In the genomic region with DNA sequence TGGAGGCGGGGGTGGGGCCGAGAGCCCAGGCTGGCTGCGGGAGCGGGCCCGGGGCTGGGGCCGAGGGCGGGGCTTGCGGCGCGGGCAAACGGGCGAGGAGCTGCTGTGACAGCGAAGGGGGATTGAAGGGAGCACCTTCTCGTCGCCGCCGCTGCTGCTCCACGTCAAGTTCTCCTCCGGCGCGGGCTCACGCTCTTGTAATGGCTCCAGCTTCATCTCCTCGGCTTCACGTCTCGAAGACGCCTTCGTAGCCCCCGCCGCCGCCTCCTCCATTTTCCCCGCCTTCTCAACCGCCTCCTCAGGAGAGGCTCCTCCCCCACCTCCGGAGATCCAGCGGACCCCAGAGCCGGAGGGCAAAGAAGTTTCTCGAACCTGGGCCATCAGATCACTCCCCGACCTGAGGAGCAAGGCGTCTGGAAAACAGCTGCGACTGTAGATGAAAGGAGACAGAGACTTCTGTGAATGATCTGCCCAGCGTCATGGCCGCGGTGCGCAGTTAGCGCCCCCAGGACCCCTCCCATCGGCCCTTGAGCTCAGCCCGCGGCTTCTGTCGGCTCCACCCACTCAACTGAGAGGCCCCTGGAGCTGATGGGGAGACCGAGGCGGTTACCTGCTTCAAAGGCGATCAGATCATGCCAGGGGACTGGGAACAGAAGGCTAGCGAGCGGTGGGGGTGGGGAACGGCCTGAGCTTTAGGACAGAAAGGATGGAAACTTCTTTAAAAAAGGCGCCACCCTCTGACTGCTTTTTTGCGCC, we compare ENCODE assay signal across 8 cellular contexts. TPM values are rescaled to one million over a fixed set of nuclear protein-coding genes. Genes with fewer than 3 reads are reported as not detected.
DNase-seq lines count a peak whose midpoint lies in the region; ATAC-seq and TF ChIP-seq lines count a peak whose summit lies in the region.

No MANE protein-coding gene starts in this region.

- no peaks in the 10 kb centered on the region for H4K20me1 ChIP-seq in osteoblast (ENCODE audit: insufficient read depth, low read length)

- peak overlapping the region; percentile 65 to 86 for H3K4me3 ChIP-seq in Panc1 (ENCODE audit: low read depth in 2 of 2, low read length in 2 of 2)
- peak overlapping the region; percentile 74 for H3K4me3 ChIP-seq in osteoblast (ENCODE audit: insufficient read depth, low read length)
- H3K4me3 ChIP-seq in transverse colon, result peak overlapping the region; percentile 48 to 62 (median 57)

- H3K36me3 ChIP-seq in Panc1 (ENCODE audit: control insufficient read depth, insufficient read depth, low read length), result no peaks in the 10 kb centered on the region
- H3K36me3 ChIP-seq in osteoblast (ENCODE audit: insufficient read depth, low read length), result no peaks in the 10 kb centered on the region
- no peaks in the 10 kb centered on the region for H3K36me3 ChIP-seq in transverse colon

- H3K4me1 ChIP-seq in Panc1 (ENCODE audit: control insufficient read depth, insufficient read depth, low read length), result no peaks in the 10 kb centered on the region
- no peaks in the 10 kb centered on the region for H3K4me1 ChIP-seq in osteoblast (ENCODE audit: insufficient read depth, low read length)
- peaks cover 0 to 4% (median 0%) of the 10 kb centered on the region in 4 donors for H3K4me1 ChIP-seq in transverse colon

- TF ChIP-seq EP300 in transverse colon (IDR thresholded peaks at IDR 0.05; ENCODE audit: low read depth), result no peak

- DNase-seq in AML-193 (lab: John Stamatoyannopoulos, UW) (peak; percentile 25 to 41), Panc1 (ENCODE audit: low read depth, low spot score) (no peak), activated gamma-delta T cell (lab: John Stamatoyannopoulos, UW) (peak; percentile 39), foreskin melanocyte (peak; percentile 19), osteoblast (ENCODE audit: insufficient read length, low spot score, missing footprints) (peak; percentile 86), transverse colon (peak; percentile 60)

- in situ Hi-C loops in Panc1 (cut with HindIII; ENCODE audit: low pct_unique_long_range_greater_than_20kb, low sequenced_read_pairs) (no loop called here), transverse colon (cut with MboI; ENCODE audit: low pct_ligation_motif_present in 1 of 4, low pct_unique_long_range_greater_than_20kb in 1 of 4, low sequenced_read_pairs in 3 of 4) (loop anchor here in 1 of 4 donors (25.0 kb wide), 1 partner anchor 224 kb away; the partner anchor contains the start of gene RRAGB)

- POLR2A ChIA-PET in Panc1 (lab: Charles Lee), result no interaction called here

- TF ChIP-seq POLR2A in GM19099 (IDR thresholded peaks at IDR 0.05; ENCODE audit: extremely low read depth, insufficient read length, low read depth), result peak; percentile 39
- no peak for TF ChIP-seq POLR2A in transverse colon (IDR thresholded peaks at IDR 0.05)

- no peaks in the 10 kb centered on the region for H3K27me3 ChIP-seq in Panc1 (ENCODE audit: control insufficient read depth, insufficient read depth, low read length)
- H3K27me3 ChIP-seq in osteoblast (ENCODE audit: insufficient read depth, low read length), result no peaks in the 10 kb centered on the region
- no peaks in the 10 kb centered on the region for H3K27me3 ChIP-seq in transverse colon

- intact Hi-C loops in Panc1 (cut with micrococcal nuclease; ENCODE audit: unreplicated experiment) (no loop called here), transverse colon (cut with DNase I; ENCODE audit: low total_unique reads) (loop anchor here (10.0 kb wide), 1 partner anchor 226 kb away; the partner anchor contains the start of gene RRAGB)

- CTCF ChIA-PET in Panc1 (lab: Charles Lee), result interaction anchor here (0.7 kb wide), 1 partner anchor 37 kb away, joined by 3 read pairs; the partner anchor contains the start of gene MAGEH1

- peak overlapping the region; percentile 91 for H3K4me2 ChIP-seq in osteoblast (ENCODE audit: insufficient read depth, low read length)

- no peaks in the 10 kb centered on the region for H3K79me2 ChIP-seq in osteoblast (ENCODE audit: insufficient read depth, low read length)

- H2AFZ ChIP-seq in osteoblast (ENCODE audit: low read length), result peak overlapping the region; percentile 80

- no peak for TF ChIP-seq CTCF in Panc1 (IDR thresholded peaks at IDR 0.05)
- TF ChIP-seq CTCF in osteoblast (IDR thresholded peaks at IDR 0.05; ENCODE audit: extremely low read depth, low read depth, low read length), result no peak
- no peak for TF ChIP-seq CTCF in transverse colon (IDR thresholded peaks at IDR 0.05)

- H3K27ac ChIP-seq in Panc1 (ENCODE audit: low read length) (peak overlapping the region; percentile 74), osteoblast (ENCODE audit: low read depth, low read length) (peak overlapping the region; percentile 76), transverse colon (peak overlapping the region; percentile 83 to 89 (median 88))

- WGBS in transverse colon (ENCODE audit: low coverage in 1 of 2), 2 donors, result 38% methylated on average over 43 of the region's 56 CpGs; no CpG with 5 or more reads in 1 of the 2 donors

- BruUV-seq in Panc1 (replicated peaks; lab: Mats Ljungman, UMichigan), result no TSS peak

- H3K9me3 ChIP-seq in Panc1 (ENCODE audit: control insufficient read depth, insufficient read depth, low read depth, low read length) (no peaks in the 10 kb centered on the region), osteoblast (ENCODE audit: low read depth, low read length) (no peaks in the 10 kb centered on the region), transverse colon (no peaks in the 10 kb centered on the region)

- ATAC-seq in HG03432 (IDR thresholded peaks at IDR 0.05; ENCODE audit: unreplicated experiment), result peak; percentile 68
- peak; percentile 87 for ATAC-seq in Panc1

RNA-seq across cellular contexts. Expression of gene USP51, which starts 0.9 kb away (rescaled TPM):
- total RNA-seq in Panc1 (2021; ENCODE audit: unreplicated experiment) (1.7 TPM), osteoblast (2.9 and 4.3 TPM in 2 replicates), transverse colon (under 1 TPM in 2 of 4 donors, not detected in 2; 0.64 to 0.68 TPM)
- polyA plus RNA-seq in Panc1 (2012; ENCODE audit: insufficient read length), result 0.79 TPM

RNA-seq across cellular contexts. Expression of gene MAGEH1, which starts 36.8 kb away (rescaled TPM):
- total RNA-seq in Panc1 (2021; ENCODE audit: unreplicated experiment) (5.7 TPM), osteoblast (25.0 and 29.8 TPM in 2 replicates), transverse colon (10 to 100 TPM in 1 of 4 donors, 1 to 10 TPM in 3; 3.0 to 10.6 (median 7.1) TPM)
- 6.1 TPM for polyA plus RNA-seq in Panc1 (2012; ENCODE audit: insufficient read length)
